ENCODE assay signal across 28 cellular contexts in the genomic region with DNA sequence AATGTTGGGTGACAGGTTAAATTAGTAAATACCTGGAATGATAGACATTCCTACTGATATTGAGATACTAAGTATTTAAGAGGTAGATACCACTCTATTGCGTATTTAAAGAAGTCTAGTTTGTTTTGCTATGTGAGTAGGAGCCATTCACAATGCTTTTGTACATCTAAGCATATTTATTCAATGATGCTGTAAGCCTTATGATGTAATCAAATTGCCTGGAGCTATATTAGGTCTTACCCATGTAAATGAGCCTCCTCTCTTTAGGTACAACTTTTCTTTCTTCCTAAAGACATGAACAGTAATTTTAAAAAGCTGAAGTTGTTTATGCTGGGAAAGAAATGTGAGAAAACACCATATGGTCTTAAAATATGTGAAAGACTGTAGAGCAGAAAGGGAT.
DNase-seq lines count a peak whose midpoint lies in the region; ATAC-seq and TF ChIP-seq lines count a peak whose summit lies in the region.
"Had no signal": no experiment of that assay in that cellular context is flagged by ENCODE, and none has a peak within 500 bp of the region (broad histone marks: within the 10 kb centered on the region; RNA-seq: fewer than 3 reads in every experiment).

No MANE protein-coding gene starts in this region.

- POLR2A ChIA-PET in HEK293 (lab: Yijun Ruan, JAX): no interaction called here
- POLR2A ChIA-PET in activated CD8-positive, alpha-beta T cell treated with anti-CD3 and anti-CD28 coated beads for 36 hours (lab: Charles Lee): no interaction called here

- H3K27me3 ChIP-seq in RWPE2 (ENCODE audit: insufficient read depth, poor library complexity, severe bottlenecking): peaks cover 4% of the 10 kb centered on the region
- H3K27me3 ChIP-seq: BE2C had no signal

- H3K36me3 ChIP-seq in HEK293 (ENCODE audit: control insufficient read depth in 2 of 2, insufficient read depth in 1 of 2, low read length in 2 of 2) (no peaks in the 10 kb centered on the region), RWPE2 (ENCODE audit: low read depth) (no peaks in the 10 kb centered on the region)
- H3K36me3 ChIP-seq: BE2C, HAP-1 had no signal

- peaks cover 3% of the 10 kb centered on the region for H3K9me3 Mint-ChIP-seq in activated CD8-positive, alpha-beta T cell treated with anti-CD3 and anti-CD28 coated beads for 36 hours
- H3K9me3 Mint-ChIP-seq: GM23338 had no signal

- intact Hi-C loops in activated CD8-positive, alpha-beta T cell treated with anti-CD3 and anti-CD28 coated beads for 36 hours (cut with micrococcal nuclease): no loop called here

- no peaks in the 10 kb centered on the region for H3K27me3 Mint-ChIP-seq in activated CD8-positive, alpha-beta T cell treated with anti-CD3 and anti-CD28 coated beads for 36 hours
- H3K27me3 Mint-ChIP-seq: CD8-positive, alpha-beta memory T cell had no signal

- no peaks in the 10 kb centered on the region for H3K4me1 Mint-ChIP-seq in activated CD8-positive, alpha-beta T cell treated with anti-CD3 and anti-CD28 coated beads for 36 hours (ENCODE audit: low read depth)
- H3K4me1 Mint-ChIP-seq: CD14-positive monocyte; CD8-positive, alpha-beta memory T cell had no signal

- no peak overlapping the region for H3K4me3 Mint-ChIP-seq in activated CD8-positive, alpha-beta T cell treated with anti-CD3 and anti-CD28 coated beads for 36 hours
- H3K4me3 Mint-ChIP-seq: CD14-positive monocyte; CD8-positive, alpha-beta memory T cell; GM23338 had no signal

- H3K4me3 ChIP-seq in HEK293 (ENCODE audit: low read depth, low read length) (no peak overlapping the region), RWPE2 (ENCODE audit: severe bottlenecking) (no peak overlapping the region)
- H3K4me3 ChIP-seq: GM23338, HAP-1 had no signal

- H3K27ac ChIP-seq in HEK293 (ENCODE audit: extremely low read depth, low read depth, low read length) (no peak overlapping the region), RWPE2 (ENCODE audit: poor library complexity, severe bottlenecking) (no peak overlapping the region)

- H3K27ac Mint-ChIP-seq in activated CD8-positive, alpha-beta T cell treated with anti-CD3 and anti-CD28 coated beads for 36 hours: no peak overlapping the region
- H3K27ac Mint-ChIP-seq: CD14-positive monocyte; CD8-positive, alpha-beta memory T cell; GM23338 had no signal

- CTCF ChIA-PET in HEK293 (lab: Yijun Ruan, JAX): interaction anchor here (0.6 kb wide), 1 partner anchor 79 kb away, joined by 3 read pairs; no protein-coding TSS in a partner anchor
- CTCF ChIA-PET in activated CD8-positive, alpha-beta T cell treated with anti-CD3 and anti-CD28 coated beads for 36 hours (lab: Charles Lee): no interaction called here

- H3K4me1 ChIP-seq in HEK293 (ENCODE audit: control insufficient read depth, insufficient read depth, low read length) (no peaks in the 10 kb centered on the region), RWPE2 (ENCODE audit: insufficient read depth, poor library complexity, severe bottlenecking) (no peaks in the 10 kb centered on the region)
- H3K4me1 ChIP-seq: BE2C, HAP-1 had no signal

- H3K36me3 Mint-ChIP-seq in activated CD8-positive, alpha-beta T cell treated with anti-CD3 and anti-CD28 coated beads for 36 hours (ENCODE audit: low read depth): no peaks in the 10 kb centered on the region
- H3K36me3 Mint-ChIP-seq: CD14-positive monocyte; CD8-positive, alpha-beta memory T cell had no signal

- ATAC-seq in RWPE2 (ENCODE audit: low read depth) (peak; percentile 33; the same call in 1 of the 3 replicates), HG02973 (IDR thresholded peaks at IDR 0.05; ENCODE audit: unreplicated experiment) (no peak)
- ATAC-seq in activated CD8-positive, alpha-beta T cell treated with anti-CD3 and anti-CD28 coated beads for 36 hours: no peak
- ATAC-seq: GM23338, Panc1 had no signal

- no peak for TF ChIP-seq CTCF in HEK293 (tag by site-specific recombination; IDR thresholded peaks at IDR 0.05)
- TF ChIP-seq CTCF in RWPE2 (IDR thresholded peaks at IDR 0.05; ENCODE audit: poor library complexity, severe bottlenecking): no peak
- TF ChIP-seq CTCF in activated CD8-positive, alpha-beta T cell treated with anti-CD3 and anti-CD28 coated beads for 36 hours (IDR thresholded peaks at IDR 0.05): no peak

- peak; percentile 32 for DNase-seq in DMS53 (lab: John Stamatoyannopoulos, UW)
- DNase-seq in DMS53 treated with DMSO at 0.1 percent for 48 hours (lab: John Stamatoyannopoulos, UW; ENCODE audit: unreplicated experiment): no peak
- no peak for DNase-seq in RWPE2 (ENCODE audit: low spot score)
- DNase-seq in middle frontal gyrus (ENCODE audit: extremely low spot score, low spot score): peak; percentile 15
- no peak for DNase-seq in foreskin melanocyte
- no peak for DNase-seq in activated CD8-positive, alpha-beta T cell treated with anti-CD3 and anti-CD28 coated beads for 36 hours
- DNase-seq: 8988T; ACHN; BE2C; CD8-positive, alpha-beta memory T cell; DMS153; KBM-7; MM.1S; NCI-H1048; NCI-H1417; NCI-H1694; NCI-H2081 treated with DMSO at 0.1 percent for 48 hours; NCI-H446; NCI-H524 treated with DMSO at 0.1 percent for 48 hours; SIG-M5; SK-N-SH; SW 1271 had no signal

- H3K9me3 ChIP-seq in HEK293 (ENCODE audit: control insufficient read depth, insufficient read depth, low read depth, low read length): no peaks in the 10 kb centered on the region
- H3K9me3 ChIP-seq in RWPE2 (ENCODE audit: severe bottlenecking): no peaks in the 10 kb centered on the region
- H3K9me3 ChIP-seq: BE2C, HAP-1, SK-N-SH had no signal

TF ChIP-seq in HEK293, 187 proteins besides CTCF, POLR2A, EP300 and RAD21:
- TF ChIP-seq BCL11B (tag by site-specific recombination; IDR thresholded peaks at IDR 0.05; ENCODE audit: low read depth): no peak
- TF ChIP-seq, protein P1, sequence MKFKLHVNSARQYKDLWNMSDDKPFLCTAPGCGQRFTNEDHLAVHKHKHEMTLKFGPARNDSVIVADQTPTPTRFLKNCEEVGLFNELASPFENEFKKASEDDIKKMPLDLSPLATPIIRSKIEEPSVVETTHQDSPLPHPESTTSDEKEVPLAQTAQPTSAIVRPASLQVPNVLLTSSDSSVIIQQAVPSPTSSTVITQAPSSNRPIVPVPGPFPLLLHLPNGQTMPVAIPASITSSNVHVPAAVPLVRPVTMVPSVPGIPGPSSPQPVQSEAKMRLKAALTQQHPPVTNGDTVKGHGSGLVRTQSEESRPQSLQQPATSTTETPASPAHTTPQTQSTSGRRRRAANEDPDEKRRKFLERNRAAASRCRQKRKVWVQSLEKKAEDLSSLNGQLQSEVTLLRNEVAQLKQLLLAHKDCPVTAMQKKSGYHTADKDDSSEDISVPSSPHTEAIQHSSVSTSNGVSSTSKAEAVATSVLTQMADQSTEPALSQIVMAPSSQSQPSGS (tag by site-specific recombination; IDR thresholded peaks at IDR 0.05; ENCODE audit: low read depth): 0 out of 2 replicates have a peak, but pooled peaks have one; percentile 12

Comparison
In these comparisons a context has a peak if more than half of its experiments do, and no peak if none do; other contexts are left out.
1. DNase-seq: peak in DMS53 (single experiment) and middle frontal gyrus (single experiment); none in DMS53 treated with DMSO at 0.1 percent for 48 hours (single experiment), RWPE2 (single experiment), foreskin melanocyte (single experiment) and activated CD8-positive, alpha-beta T cell treated with anti-CD3 and anti-CD28 coated beads for 36 hours (single experiment).